9 cellular contexts compared by ENCODE assay signal in genomic region chr6:36544228-36544627, GRCh38. TPM values are rescaled to one million over a fixed set of nuclear protein-coding genes. Genes with fewer than 3 reads are reported as not detected.
DNase-seq lines count a peak whose midpoint lies in the region; ATAC-seq and TF ChIP-seq lines count a peak whose summit lies in the region.
"Had no signal": no experiment of that assay in that cellular context is flagged by ENCODE, and none has a peak within 500 bp of the region (broad histone marks: within the 10 kb centered on the region; RNA-seq: fewer than 3 reads in every experiment).

No MANE protein-coding gene starts in this region.

- H3K9me3 ChIP-seq in right cardiac atrium (ENCODE audit: control insufficient read depth, low read length) (no peaks in the 10 kb centered on the region), mesenchymal stem cell (ENCODE audit: control insufficient read depth, low read length) (no peaks in the 10 kb centered on the region), vagina (no peaks in the 10 kb centered on the region)

- no peak overlapping the region for H2BK12ac ChIP-seq in mesenchymal stem cell (ENCODE audit: low read length in 2 of 2)

- no peak overlapping the region for H4K91ac ChIP-seq in mesenchymal stem cell (ENCODE audit: low read length)

- peaks cover 2% of the 10 kb centered on the region for H3K79me1 ChIP-seq in mesenchymal stem cell (replicated peaks; ENCODE audit: low read length, poor library complexity, severe bottlenecking)

- peak overlapping the region; percentile 61 for H3K4me2 ChIP-seq in mesenchymal stem cell (ENCODE audit: low read length, poor library complexity, severe bottlenecking)

- TF ChIP-seq CTCF in vagina (IDR thresholded peaks at IDR 0.05), result no peak

- no peak overlapping the region for H3K14ac ChIP-seq in mesenchymal stem cell (ENCODE audit: low read length in 2 of 2)

- H3K4me1 Mint-ChIP-seq in activated T-helper 17 cell treated with anti-CD3 and anti-CD28 coated beads, Interleukin-2, amount 50 U/mL, for 72 hours, result peaks cover 25% of the 10 kb centered on the region

- DNase-seq in right cardiac atrium, result peak in 1 of 3 donors; percentile 49
- DNase-seq in left ventricle myocardium superior, result no peak
- DNase-seq in mesenchymal stem cell, result no peak
- no peak for DNase-seq in vagina (ENCODE audit: extremely low spot score in 2 of 2)
- no peak for DNase-seq in RKO (ENCODE audit: low spot score)
- no peak for DNase-seq in NCI-H1092 treated with DMSO at 0.1 percent for 48 hours (lab: John Stamatoyannopoulos, UW)
- DNase-seq: DMS153 had no signal

- H3K27ac ChIP-seq in right cardiac atrium (ENCODE audit: low read length), result peak overlapping the region; percentile 58
- no peak overlapping the region for H3K27ac ChIP-seq in mesenchymal stem cell (ENCODE audit: low read length, poor library complexity, severe bottlenecking)
- peak overlapping the region; percentile 31 for H3K27ac ChIP-seq in vagina

- H3K4me1 ChIP-seq in right cardiac atrium (ENCODE audit: control insufficient read depth, insufficient read depth, low read length) (peaks cover 7% of the 10 kb centered on the region), mesenchymal stem cell (ENCODE audit: control insufficient read depth, insufficient read depth, low read depth, low read length) (peaks cover 10% of the 10 kb centered on the region), vagina (peaks cover 44% of the 10 kb centered on the region)

- peak overlapping the region; percentile 100 for H3K4me3 Mint-ChIP-seq in activated T-helper 17 cell treated with anti-CD3 and anti-CD28 coated beads, Interleukin-2, amount 50 U/mL, for 72 hours

- H3K36me3 Mint-ChIP-seq in activated T-helper 17 cell treated with anti-CD3 and anti-CD28 coated beads, Interleukin-2, amount 50 U/mL, for 72 hours (ENCODE audit: low read depth), result peaks cover 56% of the 10 kb centered on the region

- H3K23ac ChIP-seq in mesenchymal stem cell (ENCODE audit: low read length in 2 of 2), result no peak overlapping the region

- peak overlapping the region; percentile 42 for H2AK5ac ChIP-seq in mesenchymal stem cell (ENCODE audit: low read length, severe bottlenecking)

- H3K4me3 ChIP-seq in right cardiac atrium (ENCODE audit: low read length) (no peak overlapping the region), mesenchymal stem cell (ENCODE audit: insufficient read depth in 1 of 2, low read depth in 1 of 2, low read length in 2 of 2) (peak overlapping the region in 1 of 2 experiments; percentile 100), vagina (peak overlapping the region in 1 of 2 donors; percentile 18)

- H4K8ac ChIP-seq in mesenchymal stem cell (ENCODE audit: low read length), result no peak overlapping the region

- H3K36me3 ChIP-seq in mesenchymal stem cell (ENCODE audit: control insufficient read depth in 1 of 2, insufficient read depth in 2 of 2, low read depth in 1 of 2, low read length in 2 of 2) (peaks cover 10 to 21% of the 10 kb centered on the region in 2 experiments), vagina (peaks cover 0 to 14% of the 10 kb centered on the region in 2 donors)

- TF ChIP-seq POLR2A in vagina (IDR thresholded peaks at IDR 0.05), result no peak

- H3K9me3 Mint-ChIP-seq in activated T-helper 17 cell treated with anti-CD3 and anti-CD28 coated beads, Interleukin-2, amount 50 U/mL, for 72 hours, result no peaks in the 10 kb centered on the region

- intact Hi-C loops in right cardiac atrium (cut with DNase I), result loop anchor here in 1 of 4 donors (10.0 kb wide), 1 partner anchor 51 kb away; the partner anchor contains the start of gene SRSF3
- intact Hi-C loops in left ventricle myocardium superior (cut with micrococcal nuclease), result loop anchor here (10.0 kb wide), 1 partner anchor 51 kb away; the partner anchor contains the start of gene SRSF3
- intact Hi-C loops in vagina (cut with DNase I), result loop anchor here (10.0 kb wide), 1 partner anchor 99 kb away; the partner anchor contains the start of genes KCTD20 and PXT1

- no peak overlapping the region for H3K4ac ChIP-seq in mesenchymal stem cell (ENCODE audit: low read depth in 1 of 2, low read length in 2 of 2)

- no peak overlapping the region for H2BK15ac ChIP-seq in mesenchymal stem cell (ENCODE audit: low read depth, poor library complexity, severe bottlenecking)

- peak overlapping the region; percentile 81 for H3K27ac Mint-ChIP-seq in activated T-helper 17 cell treated with anti-CD3 and anti-CD28 coated beads, Interleukin-2, amount 50 U/mL, for 72 hours

- H2AFZ ChIP-seq in mesenchymal stem cell (ENCODE audit: low read depth, low read length), result no peak overlapping the region

- no peak overlapping the region for H2BK5ac ChIP-seq in mesenchymal stem cell (ENCODE audit: low read depth, low read length, poor library complexity, severe bottlenecking)

- ATAC-seq in right cardiac atrium (no peak), left ventricle myocardium superior (no peak), GM21529 (IDR thresholded peaks at IDR 0.05; ENCODE audit: unreplicated experiment) (no peak)
- ATAC-seq in activated T-helper 17 cell treated with anti-CD3 and anti-CD28 coated beads, Interleukin-2, amount 50 U/mL, for 72 hours (replicated peaks), result no peak

- no peak overlapping the region for H3K18ac ChIP-seq in mesenchymal stem cell (ENCODE audit: low read depth in 1 of 2, low read length in 2 of 2)

- peak overlapping the region; percentile 70 for H3K9ac ChIP-seq in mesenchymal stem cell (ENCODE audit: low read length)

- WGBS in right cardiac atrium, result 68% methylated on average over 1 of the region's 1 CpG
- no CpG with 5 or more reads among the region's 1 CpG for WGBS in mesenchymal stem cell

- H2BK120ac ChIP-seq in mesenchymal stem cell (ENCODE audit: low read depth, low read length), result no peak overlapping the region

- no peaks in the 10 kb centered on the region for H3K27me3 Mint-ChIP-seq in activated T-helper 17 cell treated with anti-CD3 and anti-CD28 coated beads, Interleukin-2, amount 50 U/mL, for 72 hours

- no peaks in the 10 kb centered on the region for H3K27me3 ChIP-seq in right cardiac atrium (ENCODE audit: control insufficient read depth, insufficient read depth)
- no peaks in the 10 kb centered on the region for H3K27me3 ChIP-seq in mesenchymal stem cell (ENCODE audit: control insufficient read depth in 1 of 2, insufficient read depth in 1 of 2, low read length in 2 of 2)
- no peaks in the 10 kb centered on the region for H3K27me3 ChIP-seq in vagina

RNA-seq across cellular contexts. Expression of gene STK38, which starts 3.1 kb away (rescaled TPM):
- total RNA-seq in right cardiac atrium (10 to 100 TPM; 20.0 to 23.7 (median 22.7) TPM), left ventricle myocardium superior (19.4 TPM), vagina (31.9 TPM)
- 12.2 TPM for polyA plus RNA-seq in right cardiac atrium
- 10 to 100 TPM; 24.4 to 34.3 TPM for total RNA-seq in activated T-helper 17 cell treated with anti-CD3 and anti-CD28 coated beads, Interleukin-2, amount 50 U/mL, for 72 hours
- 22.1 TPM for polyA plus RNA-seq in mesenchymal stem cell (2013, experiment 1 of 2)
- 21.5 TPM for polyA plus RNA-seq in mesenchymal stem cell (2013, experiment 2 of 2)

RNA-seq across cellular contexts. Expression of gene SRSF3, which starts 49.9 kb away (rescaled TPM):
- total RNA-seq in right cardiac atrium, result 100 to 1,000 TPM; 144 to 185 (median 151) TPM
- 137 TPM for polyA plus RNA-seq in right cardiac atrium
- 123 TPM for total RNA-seq in left ventricle myocardium superior
- 100 to 1,000 TPM; 277 to 473 TPM for total RNA-seq in activated T-helper 17 cell treated with anti-CD3 and anti-CD28 coated beads, Interleukin-2, amount 50 U/mL, for 72 hours
- 146 TPM for polyA plus RNA-seq in mesenchymal stem cell (2013, experiment 1 of 2)
- polyA plus RNA-seq in mesenchymal stem cell (2013, experiment 2 of 2), result 152 TPM
- total RNA-seq in vagina, result 144 TPM
